22 cellular contexts compared by ENCODE assay signal in the genomic region with DNA sequence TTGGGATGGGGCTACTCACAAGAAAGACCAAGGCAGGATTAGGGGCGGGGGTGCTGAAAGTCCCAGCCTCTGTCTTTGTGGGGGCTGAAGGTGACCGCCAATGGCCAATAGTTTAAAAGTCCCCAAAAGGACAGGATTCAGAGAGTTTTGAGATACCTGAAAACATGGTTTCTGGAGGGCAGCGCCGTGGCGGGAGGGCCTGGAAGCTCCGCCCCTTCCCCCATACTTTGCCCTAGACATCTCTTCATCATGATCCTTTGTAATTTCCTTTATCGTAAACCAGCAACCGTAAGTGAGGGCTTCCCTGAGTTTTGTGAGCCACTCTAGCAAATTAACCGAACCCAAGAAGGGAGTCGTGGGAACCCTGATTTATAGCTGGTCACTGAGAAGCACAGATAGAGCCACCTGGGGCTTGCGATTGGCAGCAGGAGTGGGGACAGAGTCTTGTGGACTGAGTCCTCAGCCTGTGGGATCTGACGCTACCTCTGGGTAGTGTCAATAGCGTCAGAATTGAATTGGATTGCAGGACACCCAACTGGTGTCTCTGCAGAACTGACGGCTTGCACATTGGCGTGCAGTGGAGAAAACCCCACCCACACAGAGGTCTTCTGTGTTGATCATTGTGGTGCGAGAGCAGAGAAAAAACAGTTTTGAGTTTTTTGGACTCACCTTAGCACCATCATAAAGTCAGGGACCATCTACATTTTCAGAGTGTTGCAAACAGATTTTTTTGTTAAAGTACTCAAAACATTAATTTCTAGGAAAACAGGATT.
"Had no signal": no experiment of that assay in that cellular context is flagged by ENCODE, and none has a peak within 500 bp of the region (broad histone marks: within the 10 kb centered on the region; RNA-seq: fewer than 3 reads in every experiment).

No MANE protein-coding gene starts in this region.

- H3K27ac ChIP-seq: coronary artery, left lung, thyroid gland had no signal

- H3K36me3 Mint-ChIP-seq: brain, T-cell had no signal

- H3K27ac Mint-ChIP-seq: activated naive CD4-positive, alpha-beta T cell treated with anti-CD3 and anti-CD28 coated beads for 36 hours; T-cell had no signal

- H3K9me3 Mint-ChIP-seq: activated naive CD4-positive, alpha-beta T cell treated with anti-CD3 and anti-CD28 coated beads for 36 hours; activated naive CD8-positive, alpha-beta T cell treated with anti-CD3 and anti-CD28 coated beads, Interleukin-2, amount 50 U/mL, for 24 hours; activated T-helper 2 cell treated with anti-CD3 and anti-CD28 coated beads, Interferon-gamma antibody, Interleukin-2, Interleukin-4, amounts not matched to agents 10 μg/mL and 5 μg/mL and 100 μg/mL, durations not matched to agents 14 hours and 24 hours and 36 hours; central memory CD8-positive, alpha-beta T cell; T-cell had no signal

- H3K36me3 ChIP-seq: left lung, thyroid gland had no signal

- H3K4me3 ChIP-seq: coronary artery, left lung, thyroid gland had no signal

- FAIRE-seq: endometrium, frontal cortex had no signal

- H3K9me3 ChIP-seq: left lung, thyroid gland had no signal

- ATAC-seq: activated naive CD8-positive, alpha-beta T cell treated with anti-CD3 and anti-CD28 coated beads, Interleukin-2, amount 50 U/mL, for 24 hours; left lung; T-cell had no signal

- H3K4me1 ChIP-seq: left lung, thyroid gland had no signal

- DNase-seq: activated CD4-positive, alpha-beta T cell treated with anti-CD3 and anti-CD28 coated beads, Interleukin-2, amount 50 U/mL, for 1 hour; activated CD4-positive, CD25-positive, alpha-beta regulatory T cell; activated naive CD4-positive, alpha-beta T cell treated with anti-CD3 and anti-CD28 coated beads for 36 hours; activated naive CD8-positive, alpha-beta T cell treated with anti-CD3 and anti-CD28 coated beads, Interleukin-2, amount 50 U/mL, for 24 hours; activated T-cell treated with anti-CD3 and anti-CD28 coated beads, Interleukin-2, amount 50 U/mL, for 1 hour; anterior cingulate cortex; erythroblast; left lung; mammary epithelial cell; occipital lobe; stimulated activated CD4-positive, alpha-beta T cell treated with anti-CD3 and anti-CD28 coated beads, Interleukin-12 subunit alpha, Interleukin-12 subunit beta, amount 100 ng/mL, for 4 hours; stimulated activated CD4-positive, alpha-beta T cell treated with anti-CD3 and anti-CD28 coated beads, Interleukin-1b, Interleukin-23, amount 100 ng/mL, for 48 hours; stimulated activated naive CD4-positive, alpha-beta T cell treated with Interleukin-2 at 50 U/mL for 16 hours; T-cell; T-helper 9 cell; thyroid gland had no signal

- H3K27me3 ChIP-seq: thyroid gland had no signal
